Comparison of ENCODE assay signal across 23 cellular contexts in the genomic region with DNA sequence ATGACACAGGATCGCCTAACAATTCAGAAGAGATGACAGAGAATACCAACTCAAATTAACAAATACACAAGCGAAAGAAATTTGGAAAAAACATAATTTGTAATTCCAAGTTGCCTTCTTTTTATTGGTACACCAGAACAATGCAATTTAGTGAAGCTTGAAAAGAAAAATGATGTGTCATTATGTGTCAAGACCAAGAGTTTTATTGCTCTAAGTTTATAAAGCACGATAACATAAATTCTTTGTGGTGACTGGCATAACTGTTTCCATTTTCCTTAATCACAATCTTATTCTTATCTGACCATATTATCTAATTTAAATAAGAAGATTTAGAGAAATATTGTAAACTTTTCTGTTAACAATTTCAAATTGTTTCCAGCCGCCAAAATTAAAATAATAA.
"Had no signal": no experiment of that assay in that cellular context is flagged by ENCODE, and none has a peak within 500 bp of the region (broad histone marks: within the 10 kb centered on the region; RNA-seq: fewer than 3 reads in every experiment).

No MANE protein-coding gene starts in this region.

- DNase-seq: cortex of kidney; effector CD8-positive, alpha-beta T cell; effector memory CD8-positive, alpha-beta T cell; endodermal cell; erythroblast; esophagus squamous epithelium; foreskin fibroblast; foreskin melanocyte; gastrocnemius medialis; glutamatergic neuron; head of caudate nucleus; heart right ventricle; hippocampal formation; left cardiac atrium; left lung; left ventricle myocardium superior; lower lobe of right lung; mesenchymal stem cell; mucosa of descending colon; naive B cell; naive thymus-derived CD8-positive, alpha-beta T cell had no signal

- H3K4me1 ChIP-seq: esophagus squamous epithelium, gastrocnemius medialis, heart right ventricle, left lung, lower lobe of right lung had no signal

- H3K27ac ChIP-seq: epithelial cell of prostate, esophagus squamous epithelium, gastrocnemius medialis, heart right ventricle, left lung, lower lobe of right lung had no signal

- H3K4me3 ChIP-seq: esophagus squamous epithelium, gastrocnemius medialis, heart right ventricle, left lung, lower lobe of right lung, mucosa of descending colon had no signal

- ATAC-seq: effector memory CD8-positive, alpha-beta T cell; esophagus mucosa; gastrocnemius medialis; heart right ventricle; left cardiac atrium; left lung; left ventricle myocardium superior; lower lobe of right lung; mucosa of descending colon; naive thymus-derived CD8-positive, alpha-beta T cell had no signal

- H3K27me3 ChIP-seq: esophagus squamous epithelium, gastrocnemius medialis, heart right ventricle, left lung had no signal

- H3K36me3 ChIP-seq: esophagus squamous epithelium, gastrocnemius medialis, heart right ventricle, left lung, lower lobe of right lung had no signal

- H3K9me3 ChIP-seq: esophagus squamous epithelium, gastrocnemius medialis, lower lobe of right lung had no signal
